In the genomic region with DNA sequence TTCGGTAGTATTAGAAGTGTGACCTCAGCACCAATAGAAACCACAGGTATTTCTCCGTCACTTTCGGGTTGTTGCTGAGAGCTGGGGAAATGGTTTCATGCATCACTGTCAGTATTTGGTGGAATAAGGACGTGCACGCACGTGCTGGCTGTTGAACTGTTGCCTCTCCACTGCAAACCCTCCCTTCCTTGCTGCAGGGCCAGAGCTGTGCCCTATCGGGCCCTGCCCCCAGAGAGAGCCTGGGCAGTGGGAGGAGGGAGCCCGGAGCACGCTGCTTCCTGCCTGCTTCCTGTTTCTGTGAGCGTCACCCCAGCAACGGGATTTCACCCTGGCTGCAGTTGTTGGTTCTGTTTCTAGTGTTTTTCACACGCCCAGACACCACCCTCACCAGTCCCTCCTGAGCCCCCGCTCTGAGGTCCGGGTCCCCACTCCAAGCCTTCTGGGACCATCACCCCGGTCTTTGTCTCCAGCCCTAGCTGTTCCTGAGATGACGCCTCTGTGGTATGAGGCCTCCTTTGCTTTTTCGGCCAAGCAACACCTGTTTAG, we compare ENCODE assay signal across 1 cellular context.
TF ChIP-seq lines count a peak whose summit lies in the region.

No MANE protein-coding gene starts in this region.

TF ChIP-seq in GM12878, 131 proteins besides CTCF, POLR2A, EP300 and RAD21 (continued from another document):
- TF ChIP-seq CEBPZ (IDR thresholded peaks at IDR 0.05; ENCODE audit: low read depth, low read length) = no peak
- TF ChIP-seq CBFB (IDR thresholded peaks at IDR 0.05; ENCODE audit: low read depth) = peak; percentile 54; the same call in 1 of the 2 replicates
- TF ChIP-seq, protein P1, sequence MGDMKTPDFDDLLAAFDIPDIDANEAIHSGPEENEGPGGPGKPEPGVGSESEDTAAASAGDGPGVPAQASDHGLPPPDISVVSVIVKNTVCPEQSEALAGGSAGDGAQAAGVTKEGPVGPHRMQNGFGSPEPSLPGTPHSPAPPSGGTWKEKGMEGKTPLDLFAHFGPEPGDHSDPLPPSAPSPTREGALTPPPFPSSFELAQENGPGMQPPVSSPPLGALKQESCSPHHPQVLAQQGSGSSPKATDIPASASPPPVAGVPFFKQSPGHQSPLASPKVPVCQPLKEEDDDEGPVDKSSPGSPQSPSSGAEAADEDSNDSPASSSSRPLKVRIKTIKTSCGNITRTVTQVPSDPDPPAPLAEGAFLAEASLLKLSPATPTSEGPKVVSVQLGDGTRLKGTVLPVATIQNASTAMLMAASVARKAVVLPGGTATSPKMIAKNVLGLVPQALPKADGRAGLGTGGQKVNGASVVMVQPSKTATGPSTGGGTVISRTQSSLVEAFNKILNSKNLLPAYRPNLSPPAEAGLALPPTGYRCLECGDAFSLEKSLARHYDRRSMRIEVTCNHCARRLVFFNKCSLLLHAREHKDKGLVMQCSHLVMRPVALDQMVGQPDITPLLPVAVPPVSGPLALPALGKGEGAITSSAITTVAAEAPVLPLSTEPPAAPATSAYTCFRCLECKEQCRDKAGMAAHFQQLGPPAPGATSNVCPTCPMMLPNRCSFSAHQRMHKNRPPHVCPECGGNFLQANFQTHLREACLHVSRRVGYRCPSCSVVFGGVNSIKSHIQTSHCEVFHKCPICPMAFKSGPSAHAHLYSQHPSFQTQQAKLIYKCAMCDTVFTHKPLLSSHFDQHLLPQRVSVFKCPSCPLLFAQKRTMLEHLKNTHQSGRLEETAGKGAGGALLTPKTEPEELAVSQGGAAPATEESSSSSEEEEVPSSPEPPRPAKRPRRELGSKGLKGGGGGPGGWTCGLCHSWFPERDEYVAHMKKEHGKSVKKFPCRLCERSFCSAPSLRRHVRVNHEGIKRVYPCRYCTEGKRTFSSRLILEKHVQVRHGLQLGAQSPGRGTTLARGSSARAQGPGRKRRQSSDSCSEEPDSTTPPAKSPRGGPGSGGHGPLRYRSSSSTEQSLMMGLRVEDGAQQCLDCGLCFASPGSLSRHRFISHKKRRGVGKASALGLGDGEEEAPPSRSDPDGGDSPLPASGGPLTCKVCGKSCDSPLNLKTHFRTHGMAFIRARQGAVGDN (IDR thresholded peaks at IDR 0.05) = no peak
- peak; percentile 81 for TF ChIP-seq NBN (IDR thresholded peaks at IDR 0.05)
- TF ChIP-seq, protein P2, sequence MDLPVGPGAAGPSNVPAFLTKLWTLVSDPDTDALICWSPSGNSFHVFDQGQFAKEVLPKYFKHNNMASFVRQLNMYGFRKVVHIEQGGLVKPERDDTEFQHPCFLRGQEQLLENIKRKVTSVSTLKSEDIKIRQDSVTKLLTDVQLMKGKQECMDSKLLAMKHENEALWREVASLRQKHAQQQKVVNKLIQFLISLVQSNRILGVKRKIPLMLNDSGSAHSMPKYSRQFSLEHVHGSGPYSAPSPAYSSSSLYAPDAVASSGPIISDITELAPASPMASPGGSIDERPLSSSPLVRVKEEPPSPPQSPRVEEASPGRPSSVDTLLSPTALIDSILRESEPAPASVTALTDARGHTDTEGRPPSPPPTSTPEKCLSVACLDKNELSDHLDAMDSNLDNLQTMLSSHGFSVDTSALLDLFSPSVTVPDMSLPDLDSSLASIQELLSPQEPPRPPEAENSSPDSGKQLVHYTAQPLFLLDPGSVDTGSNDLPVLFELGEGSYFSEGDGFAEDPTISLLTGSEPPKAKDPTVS (IDR thresholded peaks at IDR 0.05; ENCODE audit: low read depth, low read length) = no peak
- TF ChIP-seq SMAD5 (IDR thresholded peaks at IDR 0.05; ENCODE audit: low read depth) = no peak
- 0 out of 2 replicates have a peak, but pooled peaks have one; percentile 34 for TF ChIP-seq MTA3 (IDR thresholded peaks at IDR 0.05; ENCODE audit: borderline replicate concordance, low read length)
- TF ChIP-seq STAT3 (IDR thresholded peaks at IDR 0.05; ENCODE audit: low read depth, low read length) = no peak
- TF ChIP-seq FOXM1 (IDR thresholded peaks at IDR 0.05; ENCODE audit: low read depth, low read length) = no peak
- peak; percentile 72 for TF ChIP-seq CREM (IDR thresholded peaks at IDR 0.05; ENCODE audit: low read depth)
- TF ChIP-seq, protein P3, sequence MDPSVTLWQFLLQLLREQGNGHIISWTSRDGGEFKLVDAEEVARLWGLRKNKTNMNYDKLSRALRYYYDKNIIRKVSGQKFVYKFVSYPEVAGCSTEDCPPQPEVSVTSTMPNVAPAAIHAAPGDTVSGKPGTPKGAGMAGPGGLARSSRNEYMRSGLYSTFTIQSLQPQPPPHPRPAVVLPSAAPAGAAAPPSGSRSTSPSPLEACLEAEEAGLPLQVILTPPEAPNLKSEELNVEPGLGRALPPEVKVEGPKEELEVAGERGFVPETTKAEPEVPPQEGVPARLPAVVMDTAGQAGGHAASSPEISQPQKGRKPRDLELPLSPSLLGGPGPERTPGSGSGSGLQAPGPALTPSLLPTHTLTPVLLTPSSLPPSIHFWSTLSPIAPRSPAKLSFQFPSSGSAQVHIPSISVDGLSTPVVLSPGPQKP (IDR thresholded peaks at IDR 0.05; ENCODE audit: low read depth, low read length) = peak; percentile 70
- peak; percentile 65; the same call in 1 of the 2 replicates for TF ChIP-seq TCF12 (IDR thresholded peaks at IDR 0.05; ENCODE audit: low read depth, low read length)
- TF ChIP-seq IKZF1 (conservative IDR thresholded peaks at IDR 0.05) = peak; percentile 92
- no peak; the same call in 1 of the 2 replicates for TF ChIP-seq HCFC1 (IDR thresholded peaks at IDR 0.05; ENCODE audit: low read length)
- 0 out of 2 replicates have a peak, but pooled peaks have one; percentile 46 for TF ChIP-seq NR2F1 (conservative IDR thresholded peaks at IDR 0.05)
- TF ChIP-seq, protein P4, sequence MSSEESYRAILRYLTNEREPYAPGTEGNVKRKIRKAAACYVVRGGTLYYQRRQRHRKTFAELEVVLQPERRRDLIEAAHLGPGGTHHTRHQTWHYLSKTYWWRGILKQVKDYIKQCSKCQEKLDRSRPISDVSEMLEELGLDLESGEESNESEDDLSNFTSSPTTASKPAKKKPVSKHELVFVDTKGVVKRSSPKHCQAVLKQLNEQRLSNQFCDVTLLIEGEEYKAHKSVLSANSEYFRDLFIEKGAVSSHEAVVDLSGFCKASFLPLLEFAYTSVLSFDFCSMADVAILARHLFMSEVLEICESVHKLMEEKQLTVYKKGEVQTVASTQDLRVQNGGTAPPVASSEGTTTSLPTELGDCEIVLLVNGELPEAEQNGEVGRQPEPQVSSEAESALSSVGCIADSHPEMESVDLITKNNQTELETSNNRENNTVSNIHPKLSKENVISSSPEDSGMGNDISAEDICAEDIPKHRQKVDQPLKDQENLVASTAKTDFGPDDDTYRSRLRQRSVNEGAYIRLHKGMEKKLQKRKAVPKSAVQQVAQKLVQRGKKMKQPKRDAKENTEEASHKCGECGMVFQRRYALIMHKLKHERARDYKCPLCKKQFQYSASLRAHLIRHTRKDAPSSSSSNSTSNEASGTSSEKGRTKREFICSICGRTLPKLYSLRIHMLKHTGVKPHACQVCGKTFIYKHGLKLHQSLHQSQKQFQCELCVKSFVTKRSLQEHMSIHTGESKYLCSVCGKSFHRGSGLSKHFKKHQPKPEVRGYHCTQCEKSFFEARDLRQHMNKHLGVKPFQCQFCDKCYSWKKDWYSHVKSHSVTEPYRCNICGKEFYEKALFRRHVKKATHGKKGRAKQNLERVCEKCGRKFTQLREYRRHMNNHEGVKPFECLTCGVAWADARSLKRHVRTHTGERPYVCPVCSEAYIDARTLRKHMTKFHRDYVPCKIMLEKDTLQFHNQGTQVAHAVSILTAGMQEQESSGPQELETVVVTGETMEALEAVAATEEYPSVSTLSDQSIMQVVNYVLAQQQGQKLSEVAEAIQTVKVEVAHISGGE (CRISPR knock-in tag; IDR thresholded peaks at IDR 0.05) = no peak
- TF ChIP-seq NFXL1 (IDR thresholded peaks at IDR 0.05; ENCODE audit: borderline replicate concordance) = peak; percentile 74
- 0 out of 2 replicates have a peak, but pooled peaks have one; percentile 27 for TF ChIP-seq ZNF217 (IDR thresholded peaks at IDR 0.05)
- no peak for TF ChIP-seq SMC3 (IDR thresholded peaks at IDR 0.05; ENCODE audit: borderline replicate concordance, low read length)
- no peak for TF ChIP-seq RELA (IDR thresholded peaks at IDR 0.05; ENCODE audit: borderline replicate concordance, partially characterized antibody)
- no peak for TF ChIP-seq TCF7 (IDR thresholded peaks at IDR 0.05; ENCODE audit: borderline replicate concordance)
- TF ChIP-seq CBX3 (IDR thresholded peaks at IDR 0.05; ENCODE audit: borderline replicate concordance, low read depth) = no peak
- 0 out of 2 replicates have a peak, but pooled peaks have one; percentile 7 for TF ChIP-seq NR2C1 (IDR thresholded peaks at IDR 0.05)
- no peak for TF ChIP-seq TAF1 (IDR thresholded peaks at IDR 0.05; ENCODE audit: borderline replicate concordance, low read depth, low read length)
- no peak for TF ChIP-seq GABPA (IDR thresholded peaks at IDR 0.05; ENCODE audit: low read depth)
- TF ChIP-seq JUND (IDR thresholded peaks at IDR 0.05; ENCODE audit: low read depth, low read length) = no peak
- no peak for TF ChIP-seq PML (IDR thresholded peaks at IDR 0.05; ENCODE audit: low read length)
- no peak for TF ChIP-seq ZNF622 (IDR thresholded peaks at IDR 0.05)
- TF ChIP-seq NFIC (IDR thresholded peaks at IDR 0.05; ENCODE audit: low read depth, low read length) = peak; percentile 36; the same call in 1 of the 2 replicates
- TF ChIP-seq IRF4 (IDR thresholded peaks at IDR 0.05; ENCODE audit: low read depth, low read length) = peak; percentile 56; the same call in 1 of the 2 replicates
- TF ChIP-seq RUNX3 (IDR thresholded peaks at IDR 0.05; ENCODE audit: low read length) = peak; percentile 84
- TF ChIP-seq, protein P5, sequence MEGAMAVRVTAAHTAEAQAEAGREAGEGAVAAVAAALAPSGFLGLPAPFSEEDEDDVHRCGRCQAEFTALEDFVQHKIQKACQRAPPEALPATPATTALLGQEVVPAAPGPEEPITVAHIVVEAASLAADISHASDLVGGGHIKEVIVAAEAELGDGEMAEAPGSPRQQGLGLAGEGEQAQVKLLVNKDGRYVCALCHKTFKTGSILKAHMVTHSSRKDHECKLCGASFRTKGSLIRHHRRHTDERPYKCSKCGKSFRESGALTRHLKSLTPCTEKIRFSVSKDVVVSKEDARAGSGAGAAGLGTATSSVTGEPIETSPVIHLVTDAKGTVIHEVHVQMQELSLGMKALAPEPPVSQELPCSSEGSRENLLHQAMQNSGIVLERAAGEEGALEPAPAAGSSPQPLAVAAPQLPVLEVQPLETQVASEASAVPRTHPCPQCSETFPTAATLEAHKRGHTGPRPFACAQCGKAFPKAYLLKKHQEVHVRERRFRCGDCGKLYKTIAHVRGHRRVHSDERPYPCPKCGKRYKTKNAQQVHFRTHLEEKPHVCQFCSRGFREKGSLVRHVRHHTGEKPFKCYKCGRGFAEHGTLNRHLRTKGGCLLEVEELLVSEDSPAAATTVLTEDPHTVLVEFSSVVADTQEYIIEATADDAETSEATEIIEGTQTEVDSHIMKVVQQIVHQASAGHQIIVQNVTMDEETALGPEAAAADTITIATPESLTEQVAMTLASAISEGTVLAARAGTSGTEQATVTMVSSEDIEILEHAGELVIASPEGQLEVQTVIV (IDR thresholded peaks at IDR 0.05; ENCODE audit: borderline replicate concordance, partially characterized antibody) = no peak
